ENCODE assay signal across 11 cellular contexts in genomic region chr4:6109842-6110560, GRCh38.
DNase-seq lines count a peak whose midpoint lies in the region; ATAC-seq, FAIRE-seq and TF ChIP-seq lines count a peak whose summit lies in the region.
"Had no signal": no experiment of that assay in that cellular context is flagged by ENCODE, and none has a peak within 500 bp of the region (broad histone marks: within the 10 kb centered on the region; RNA-seq: fewer than 3 reads in every experiment).

No MANE protein-coding gene starts in this region.

- BruUV-seq in Panc1 (replicated peaks; lab: Mats Ljungman, UMichigan): no TSS peak

- TF ChIP-seq EP300 in A549 (IDR thresholded peaks at IDR 0.05): no peak

- H3K4me1 ChIP-seq in A549 (no peaks in the 10 kb centered on the region), Panc1 (ENCODE audit: control insufficient read depth, insufficient read depth, low read length) (no peaks in the 10 kb centered on the region)
- H3K4me1 ChIP-seq: gastroesophageal sphincter had no signal

- intact Hi-C loops in Panc1 (cut with micrococcal nuclease; ENCODE audit: unreplicated experiment): no loop called here

- H3K4me2 ChIP-seq in A549: no peak overlapping the region

- ATAC-seq in A549: peak; percentile 75 to 88; a peak in 5 of 6 replicates
- peak; percentile 73 for ATAC-seq in Panc1
- no peak for ATAC-seq in HG02884 (IDR thresholded peaks at IDR 0.05; ENCODE audit: unreplicated experiment)
- ATAC-seq: gastroesophageal sphincter; naive thymus-derived CD4-positive, alpha-beta T cell had no signal

- no peaks in the 10 kb centered on the region for H3K36me3 ChIP-seq in Panc1 (ENCODE audit: control insufficient read depth, insufficient read depth, low read length)
- H3K36me3 ChIP-seq: gastroesophageal sphincter had no signal

- WGBS in A549 (ENCODE audit: missing lambda C conversion rate): 43% methylated on average over 9 of the region's 13 CpGs

- no peak overlapping the region for H3K27ac ChIP-seq in A549
- no peak overlapping the region for H3K27ac ChIP-seq in Panc1 (ENCODE audit: low read length)
- H3K27ac ChIP-seq: gastroesophageal sphincter had no signal

- DNase-seq in A549 (ENCODE audit: low read depth in 1 of 2, low spot score in 1 of 2) (peak; percentile 11 to 26), GM13977 (ENCODE audit: low spot score) (no peak), Panc1 (ENCODE audit: low read depth, low spot score) (no peak), iPS-NIHi7 (ENCODE audit: extremely low spot score) (peak; percentile 81), GM13976 (ENCODE audit: low spot score) (no peak), COLO829 (ENCODE audit: low spot score) (no peak)
- no peak for DNase-seq in stimulated activated naive CD4-positive, alpha-beta T cell (lab: John Stamatoyannopoulos, UW)
- DNase-seq: naive thymus-derived CD4-positive, alpha-beta T cell had no signal

- in situ Hi-C loops in GM13977 (cut with MboI; ENCODE audit: low pct_unique_long_range_greater_than_20kb, low sequenced_read_pairs, unreplicated experiment): no loop called here
- in situ Hi-C loops in Panc1 (cut with HindIII; ENCODE audit: low pct_unique_long_range_greater_than_20kb, low sequenced_read_pairs): no loop called here
- in situ Hi-C loops in GM13976 (cut with MboI; ENCODE audit: low sequenced_read_pairs, unreplicated experiment): no loop called here

- CTCF ChIA-PET in A549 (lab: Yijun Ruan, JAX): interaction anchor here (1.2 kb wide), 1 partner anchor 112 kb away, joined by 5 read pairs; no protein-coding TSS in a partner anchor
- CTCF ChIA-PET in Panc1 (lab: Charles Lee): no interaction called here

- no peaks in the 10 kb centered on the region; the same call in 1 of the 2 replicates for H3K27me3 ChIP-seq in Panc1 (ENCODE audit: control insufficient read depth, insufficient read depth, low read length)

- TF ChIP-seq CTCF in A549 (IDR thresholded peaks at IDR 0.05) (no peak), GM13977 (IDR thresholded peaks at IDR 0.05; ENCODE audit: extremely low read depth, insufficient read depth, missing control alignments) (peak; percentile 24), Panc1 (IDR thresholded peaks at IDR 0.05) (peak; percentile 55; the same call in 1 of the 2 replicates), GM13976 (IDR thresholded peaks at IDR 0.05; ENCODE audit: borderline replicate concordance, control extremely low read depth, extremely low read depth, insufficient read depth, missing control alignments) (no peak)

- TF ChIP-seq POLR2A in A549 (IDR thresholded peaks at IDR 0.05; ENCODE audit: low read length): no peak

- H3K9me3 ChIP-seq in A549: no peaks in the 10 kb centered on the region
- H3K9me3 ChIP-seq in Panc1 (ENCODE audit: control insufficient read depth, insufficient read depth, low read depth, low read length): no peaks in the 10 kb centered on the region

- H3K4me3 ChIP-seq in A549 (no peak overlapping the region), Panc1 (ENCODE audit: low read depth in 2 of 2, low read length in 2 of 2) (no peak overlapping the region)
- H3K4me3 ChIP-seq: gastroesophageal sphincter had no signal

- POLR2A ChIA-PET in A549 (lab: Yijun Ruan, JAX): no interaction called here
- POLR2A ChIA-PET in Panc1 (lab: Charles Lee): no interaction called here

- no peak for FAIRE-seq in A549 (lab: Jason Lieb, UNC)
- FAIRE-seq: D721Med had no signal

- TF ChIP-seq RAD21 in A549 (conservative IDR thresholded peaks at IDR 0.05 in 1 of 2, IDR thresholded peaks at IDR 0.05 in 1 of 2): no peak

TF ChIP-seq in A549, 52 proteins besides CTCF, POLR2A, EP300 and RAD21:
- TF ChIP-seq CEBPB (IDR thresholded peaks at IDR 0.05) (peak; percentile 39 to 84; a peak in 3 of 4 replicates), MAX (IDR thresholded peaks at IDR 0.05) (no peak), EHMT2 (IDR thresholded peaks at IDR 0.05; ENCODE audit: low read depth) (no peak), TP53 (CRISPR knock-in tag; IDR thresholded peaks at IDR 0.05) (no peak)
- TF ChIP-seq, protein P1, sequence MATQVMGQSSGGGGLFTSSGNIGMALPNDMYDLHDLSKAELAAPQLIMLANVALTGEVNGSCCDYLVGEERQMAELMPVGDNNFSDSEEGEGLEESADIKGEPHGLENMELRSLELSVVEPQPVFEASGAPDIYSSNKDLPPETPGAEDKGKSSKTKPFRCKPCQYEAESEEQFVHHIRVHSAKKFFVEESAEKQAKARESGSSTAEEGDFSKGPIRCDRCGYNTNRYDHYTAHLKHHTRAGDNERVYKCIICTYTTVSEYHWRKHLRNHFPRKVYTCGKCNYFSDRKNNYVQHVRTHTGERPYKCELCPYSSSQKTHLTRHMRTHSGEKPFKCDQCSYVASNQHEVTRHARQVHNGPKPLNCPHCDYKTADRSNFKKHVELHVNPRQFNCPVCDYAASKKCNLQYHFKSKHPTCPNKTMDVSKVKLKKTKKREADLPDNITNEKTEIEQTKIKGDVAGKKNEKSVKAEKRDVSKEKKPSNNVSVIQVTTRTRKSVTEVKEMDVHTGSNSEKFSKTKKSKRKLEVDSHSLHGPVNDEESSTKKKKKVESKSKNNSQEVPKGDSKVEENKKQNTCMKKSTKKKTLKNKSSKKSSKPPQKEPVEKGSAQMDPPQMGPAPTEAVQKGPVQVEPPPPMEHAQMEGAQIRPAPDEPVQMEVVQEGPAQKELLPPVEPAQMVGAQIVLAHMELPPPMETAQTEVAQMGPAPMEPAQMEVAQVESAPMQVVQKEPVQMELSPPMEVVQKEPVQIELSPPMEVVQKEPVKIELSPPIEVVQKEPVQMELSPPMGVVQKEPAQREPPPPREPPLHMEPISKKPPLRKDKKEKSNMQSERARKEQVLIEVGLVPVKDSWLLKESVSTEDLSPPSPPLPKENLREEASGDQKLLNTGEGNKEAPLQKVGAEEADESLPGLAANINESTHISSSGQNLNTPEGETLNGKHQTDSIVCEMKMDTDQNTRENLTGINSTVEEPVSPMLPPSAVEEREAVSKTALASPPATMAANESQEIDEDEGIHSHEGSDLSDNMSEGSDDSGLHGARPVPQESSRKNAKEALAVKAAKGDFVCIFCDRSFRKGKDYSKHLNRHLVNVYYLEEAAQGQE (IDR thresholded peaks at IDR 0.05): no peak

Comparison
In these comparisons a context has a peak if more than half of its experiments do, and no peak if none do; other contexts are left out.
1. DNase-seq: peak in A549 (2 of 2) and iPS-NIHi7 (single experiment); none in GM13977 (single experiment), Panc1 (single experiment), stimulated activated naive CD4-positive, alpha-beta T cell (0 of 6), GM13976 (single experiment) and COLO829 (single experiment).
2. CTCF ChIP-seq: peak in GM13977 (single experiment) and Panc1 (single experiment); none in A549 (single experiment) and GM13976 (single experiment).